Comparison of ENCODE assay signal across 16 cellular contexts in the genomic region with DNA sequence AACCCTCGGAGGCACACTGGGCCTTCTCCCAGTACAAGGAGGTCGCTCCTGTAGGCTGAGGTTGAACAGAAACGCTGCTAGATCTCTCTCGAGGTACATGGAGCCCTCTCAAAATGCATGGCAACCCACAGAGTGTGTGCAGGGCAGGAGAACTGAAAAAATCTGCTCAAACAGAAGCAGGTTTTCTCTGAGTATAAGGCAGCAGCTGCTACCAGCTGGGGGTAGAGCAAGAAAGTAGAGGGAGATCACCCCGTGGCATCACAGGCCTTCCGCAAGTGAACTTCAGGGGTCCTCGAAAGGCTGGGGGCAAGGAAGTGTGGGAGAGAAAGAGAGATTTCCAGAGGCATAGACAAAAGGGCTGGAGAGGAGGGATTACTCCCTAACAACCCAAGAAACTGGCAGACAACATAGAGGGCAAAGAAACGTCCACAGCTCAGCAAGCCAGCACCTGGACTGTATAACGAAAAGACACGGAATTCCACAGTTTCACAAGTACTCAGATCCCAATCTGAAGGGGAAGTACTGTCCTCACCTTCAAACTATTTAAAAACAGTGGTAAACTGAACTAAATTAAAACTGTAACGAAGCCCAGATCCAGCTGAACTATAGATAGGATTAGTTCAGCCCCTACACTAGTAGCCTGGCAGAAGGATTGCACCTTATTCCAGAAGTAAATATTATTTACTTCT.
A peak's percentile ranks its signal among the peaks of the same experiment; 100 is the strongest.
DNase-seq lines count a peak whose midpoint lies in the region; ATAC-seq, FAIRE-seq and TF ChIP-seq lines count a peak whose summit lies in the region.
"Had no signal": no experiment of that assay in that cellular context is flagged by ENCODE, and none has a peak within 500 bp of the region (broad histone marks: within the 10 kb centered on the region; RNA-seq: fewer than 3 reads in every experiment).

No MANE protein-coding gene starts in this region.

- H3K27ac Mint-ChIP-seq in stimulated activated memory B cell treated with anti-CD40 and anti-IgM and Interleukin-4, amounts not matched to agents 10 μg/mL and 1 μg/mL and 100 μg/mL, for 72 hours = no peak overlapping the region
- no peak overlapping the region for H3K27ac Mint-ChIP-seq in osteocyte (ENCODE audit: unreplicated experiment)

- TF ChIP-seq RAD21 in H1 (IDR thresholded peaks at IDR 0.05 in 1 of 2, conservative IDR thresholded peaks at IDR 0.05 in 1 of 2; ENCODE audit: low read depth in 2 of 2, low read length in 2 of 2) = no peak

- H3K27me3 ChIP-seq in Panc1 (ENCODE audit: control insufficient read depth, insufficient read depth, low read length) = no peaks in the 10 kb centered on the region
- no peaks in the 10 kb centered on the region for H3K27me3 ChIP-seq in H1 (replicated peaks in 1 of 4; ENCODE audit: control insufficient read depth in 3 of 4, extremely low read depth in 1 of 4, insufficient read depth in 3 of 4, low read length in 3 of 4)
- H3K27me3 ChIP-seq in breast epithelium = no peaks in the 10 kb centered on the region
- H3K27me3 ChIP-seq: BE2C had no signal

- H3K9me3 ChIP-seq in Panc1 (ENCODE audit: control insufficient read depth, insufficient read depth, low read depth, low read length) (no peaks in the 10 kb centered on the region), H1 (ENCODE audit: insufficient read depth in 2 of 2, low read depth in 1 of 2, low read length in 1 of 2) (no peaks in the 10 kb centered on the region), breast epithelium (no peaks in the 10 kb centered on the region)
- H3K9me3 ChIP-seq: A549, BE2C had no signal

- no peak for TF ChIP-seq POLR2A in H1 (IDR thresholded peaks at IDR 0.05; ENCODE audit: control extremely low read depth in 1 of 2, low read depth in 2 of 2, low read length in 2 of 2)
- no peak for TF ChIP-seq POLR2A in breast epithelium (IDR thresholded peaks at IDR 0.05)

- BruUV-seq in Panc1 (replicated peaks; lab: Mats Ljungman, UMichigan) = no TSS peak

- H3K14ac ChIP-seq in H1 (ENCODE audit: insufficient read length) = no peak overlapping the region

- no peaks in the 10 kb centered on the region for H3K27me3 Mint-ChIP-seq in stimulated activated memory B cell treated with anti-CD40 and anti-IgM and Interleukin-4, amounts not matched to agents 10 μg/mL and 1 μg/mL and 100 μg/mL, for 72 hours
- peaks cover 41% of the 10 kb centered on the region for H3K27me3 Mint-ChIP-seq in osteocyte (ENCODE audit: unreplicated experiment)

- no peak for DNase-seq in Panc1 (ENCODE audit: low read depth, low spot score)
- DNase-seq in H1 (ENCODE audit: low read depth in 1 of 2, low spot score in 2 of 2) = no peak
- DNase-seq in left lobe of liver (ENCODE audit: low spot score) = no peak
- no peak for DNase-seq in osteocyte (ENCODE audit: extremely low spot score, unreplicated experiment)
- DNase-seq in Right ventricle myocardium inferior (ENCODE audit: missing footprints) = no peak
- no peak for DNase-seq in breast epithelium (ENCODE audit: low spot score in 2 of 2)
- DNase-seq: BE2C; CD4-positive, alpha-beta memory T cell; DND-41; GDM1 had no signal

- H3K36me3 ChIP-seq in Panc1 (ENCODE audit: control insufficient read depth, insufficient read depth, low read length) = no peaks in the 10 kb centered on the region
- H3K36me3 ChIP-seq in H1 (ENCODE audit: control insufficient read depth in 2 of 4, insufficient read depth in 4 of 4, low read length in 3 of 4) = no peaks in the 10 kb centered on the region
- H3K36me3 ChIP-seq in breast epithelium = no peaks in the 10 kb centered on the region
- H3K36me3 ChIP-seq: BE2C had no signal

- H3K4me3 ChIP-seq in Panc1 (ENCODE audit: low read depth in 2 of 2, low read length in 2 of 2) (no peak overlapping the region), H1 (ENCODE audit: extremely low read depth in 1 of 4, insufficient read depth in 2 of 4, low read depth in 3 of 4, low read length in 4 of 4) (no peak overlapping the region), breast epithelium (no peak overlapping the region)
- H3K4me3 ChIP-seq: A549 had no signal

- ATAC-seq in Panc1 = peak; percentile 45; the same call in 1 of the 2 replicates
- peak; percentile 55 for ATAC-seq in left lobe of liver
- ATAC-seq in stimulated activated memory B cell treated with anti-CD40 and anti-IgM and Interleukin-4, amounts not matched to agents 10 μg/mL and 1 μg/mL and 100 μg/mL, for 72 hours = peak; percentile 54
- no peak for ATAC-seq in GM19324 (IDR thresholded peaks at IDR 0.05; ENCODE audit: low FRiP score, unreplicated experiment)
- no peak for ATAC-seq in Right ventricle myocardium inferior
- ATAC-seq: A549 had no signal

- H4K5ac ChIP-seq in H1 (ENCODE audit: insufficient read length, low read depth, low read length) = no peak overlapping the region

- H3K4me3 Mint-ChIP-seq in stimulated activated memory B cell treated with anti-CD40 and anti-IgM and Interleukin-4, amounts not matched to agents 10 μg/mL and 1 μg/mL and 100 μg/mL, for 72 hours = no peak overlapping the region
- H3K4me3 Mint-ChIP-seq in osteocyte (ENCODE audit: unreplicated experiment) = no peak overlapping the region
- H3K4me3 Mint-ChIP-seq: CD4-positive, alpha-beta memory T cell had no signal

- no peaks in the 10 kb centered on the region for H4K20me1 ChIP-seq in H1 (replicated peaks in 1 of 2; ENCODE audit: control insufficient read depth in 1 of 2, insufficient read depth in 2 of 2, low read length in 2 of 2)

- H3K9ac ChIP-seq in H1 (replicated peaks in 1 of 4; ENCODE audit: extremely low read depth in 1 of 4, low read depth in 3 of 4, low read length in 3 of 4) = no peak overlapping the region

- in situ Hi-C loops in Panc1 (cut with HindIII; ENCODE audit: low pct_unique_long_range_greater_than_20kb, low sequenced_read_pairs) = no loop called here

- H3K27ac ChIP-seq in Panc1 (ENCODE audit: low read length) = no peak overlapping the region
- no peak overlapping the region for H3K27ac ChIP-seq in H1 (ENCODE audit: low read depth, low read length)
- no peak overlapping the region for H3K27ac ChIP-seq in breast epithelium
- H3K27ac ChIP-seq: A549, C4-2B had no signal

- CTCF ChIA-PET in Panc1 (lab: Charles Lee) = no interaction called here
- CTCF ChIA-PET in H1 (lab: Charles Lee; ENCODE audit: partially characterized antibody) = interaction anchor here (0.7 kb wide), 1 partner anchor 707 kb away, joined by 3 read pairs; no protein-coding TSS in a partner anchor

- peaks cover 2% of the 10 kb centered on the region for H3K9me3 Mint-ChIP-seq in stimulated activated memory B cell treated with anti-CD40 and anti-IgM and Interleukin-4, amounts not matched to agents 10 μg/mL and 1 μg/mL and 100 μg/mL, for 72 hours
- H3K9me3 Mint-ChIP-seq in osteocyte (ENCODE audit: unreplicated experiment) = no peaks in the 10 kb centered on the region

- FAIRE-seq in H1 (lab: Jason Lieb, UNC) = no peak
- FAIRE-seq: A549, D721Med, GM12892 had no signal

- H3K4me1 ChIP-seq in Panc1 (ENCODE audit: control insufficient read depth, insufficient read depth, low read length) (no peaks in the 10 kb centered on the region), H1 (replicated peaks in 1 of 4; ENCODE audit: control insufficient read depth in 3 of 4, insufficient read depth in 4 of 4, low read length in 3 of 4) (no peaks in the 10 kb centered on the region), breast epithelium (no peaks in the 10 kb centered on the region)
- H3K4me1 ChIP-seq: A549, BE2C had no signal

- H3K79me1 ChIP-seq in H1 (ENCODE audit: low read depth, low read length) = no peaks in the 10 kb centered on the region

- no peak overlapping the region for H2AK5ac ChIP-seq in H1 (ENCODE audit: low read depth, low read length)

- peak overlapping the region; percentile 91 for H2AFZ ChIP-seq in H1 (ENCODE audit: low read length)

- H2BK5ac ChIP-seq in H1 (ENCODE audit: low read depth, low read length) = no peak overlapping the region

- no peaks in the 10 kb centered on the region for H3K36me3 Mint-ChIP-seq in stimulated activated memory B cell treated with anti-CD40 and anti-IgM and Interleukin-4, amounts not matched to agents 10 μg/mL and 1 μg/mL and 100 μg/mL, for 72 hours
- no peaks in the 10 kb centered on the region for H3K36me3 Mint-ChIP-seq in osteocyte (ENCODE audit: unreplicated experiment)
- H3K36me3 Mint-ChIP-seq: CD4-positive, alpha-beta memory T cell had no signal

- no peak overlapping the region for H4K8ac ChIP-seq in H1 (ENCODE audit: extremely low read depth, insufficient read depth, low read length)

- no peak overlapping the region for H3K23ac ChIP-seq in H1 (ENCODE audit: insufficient read length)

- H4K91ac ChIP-seq in H1 (replicated peaks; ENCODE audit: insufficient read length, low read length) = no peak overlapping the region

- H3K23me2 ChIP-seq in H1 (ENCODE audit: low read depth, low read length) = no peaks in the 10 kb centered on the region

- POLR2A ChIA-PET in Panc1 (lab: Charles Lee) = no interaction called here
- POLR2A ChIA-PET in H1 (lab: Charles Lee; ENCODE audit: partially characterized antibody) = no interaction called here

- no peak for TF ChIP-seq EP300 in H1 (IDR thresholded peaks at IDR 0.05; ENCODE audit: borderline replicate concordance in 1 of 2, low read depth in 2 of 2, low read length in 2 of 2)

- H3K56ac ChIP-seq in H1 (replicated peaks; ENCODE audit: insufficient read length, low read depth, low read length) = no peak overlapping the region

- H3K4me1 Mint-ChIP-seq in stimulated activated memory B cell treated with anti-CD40 and anti-IgM and Interleukin-4, amounts not matched to agents 10 μg/mL and 1 μg/mL and 100 μg/mL, for 72 hours = no peaks in the 10 kb centered on the region
- H3K4me1 Mint-ChIP-seq in osteocyte (ENCODE audit: unreplicated experiment) = peaks cover 25% of the 10 kb centered on the region
- H3K4me1 Mint-ChIP-seq: CD4-positive, alpha-beta memory T cell had no signal

- H2BK20ac ChIP-seq in H1 (ENCODE audit: low read length) = no peak overlapping the region

- H3K4ac ChIP-seq in H1 (replicated peaks; ENCODE audit: insufficient read length, low read depth, low read length) = no peak overlapping the region

- no peak overlapping the region for H2BK120ac ChIP-seq in H1 (replicated peaks; ENCODE audit: low read depth, low read length)

- intact Hi-C loops in Panc1 (cut with micrococcal nuclease; ENCODE audit: unreplicated experiment) (no loop called here), Right ventricle myocardium inferior (cut with DNase I) (no loop called here), breast epithelium (cut with DNase I; ENCODE audit: low total_unique reads) (no loop called here)

- no peaks in the 10 kb centered on the region for H3K79me2 ChIP-seq in H1 (ENCODE audit: control insufficient read depth in 1 of 2, insufficient read depth in 2 of 2, low read length in 2 of 2)

- WGBS in H1 (ENCODE audit: extremely low coverage in 1 of 2, insufficient coverage in 1 of 2, insufficient read length in 1 of 2, insufficient replicate concordance in 2 of 2, low coverage in 1 of 2, low lambda C conversion rate in 2 of 2, missing lambda C conversion rate in 1 of 2), 2 experiments = 88% methylated on average over 11 of the region's 11 CpGs; no CpG with 5 or more reads in 1 of the 2 experiments

- H2BK12ac ChIP-seq in H1 (ENCODE audit: low read depth, low read length) = no peak overlapping the region

- no peak overlapping the region for H3K18ac ChIP-seq in H1 (ENCODE audit: extremely low read depth, low read length)

- H2BK15ac ChIP-seq in H1 (ENCODE audit: low read length) = no peak overlapping the region

- TF ChIP-seq CTCF in Panc1 (IDR thresholded peaks at IDR 0.05) (no peak), H1 (IDR thresholded peaks at IDR 0.05; ENCODE audit: control extremely low read depth in 1 of 3, insufficient read depth in 1 of 3, low read depth in 1 of 3, low read length in 3 of 3) (no peak), osteocyte (IDR thresholded peaks at IDR 0.05) (no peak), breast epithelium (IDR thresholded peaks at IDR 0.05) (no peak)

- H3K4me2 ChIP-seq in H1 (ENCODE audit: insufficient read depth in 1 of 2, low read depth in 2 of 2, low read length in 2 of 2) = no peak overlapping the region
- H3K4me2 ChIP-seq: A549 had no signal

Comparison
In these comparisons a context has a peak if more than half of its experiments do, and no peak if none do; other contexts are left out.
1. ATAC-seq: peak in Panc1 (single experiment), left lobe of liver (single experiment) and stimulated activated memory B cell treated with anti-CD40 and anti-IgM and Interleukin-4, amounts not matched to agents 10 μg/mL and 1 μg/mL and 100 μg/mL, for 72 hours (single experiment); none in GM19324 (single experiment) and Right ventricle myocardium inferior (single experiment).